1 cellular context compared by ENCODE assay signal in the genomic region with DNA sequence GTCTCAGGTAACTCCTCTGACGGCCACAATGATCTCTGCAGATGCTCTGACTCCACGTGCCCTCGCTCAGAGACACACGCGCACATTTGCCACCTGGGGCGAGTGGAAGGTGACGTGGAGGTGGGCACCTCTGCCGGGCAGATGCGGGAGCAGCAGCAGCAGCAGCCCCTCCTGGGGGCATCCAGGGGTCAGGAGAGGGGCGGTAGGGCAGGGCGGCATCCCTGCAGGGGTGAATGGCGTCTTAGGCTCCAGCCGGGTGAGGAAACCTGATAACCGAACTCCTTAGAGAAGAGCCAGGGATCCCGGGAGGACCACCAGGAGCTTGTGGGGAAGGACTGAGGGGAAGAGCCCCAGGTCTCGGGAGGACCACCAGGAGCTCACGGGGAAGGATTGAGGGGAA.
TF ChIP-seq lines count a peak whose summit lies in the region.

No MANE protein-coding gene starts in this region.

TF ChIP-seq in neural cell, 6 proteins besides CTCF, POLR2A, EP300 and RAD21 (continued from another document):
- TF ChIP-seq, protein P1, sequence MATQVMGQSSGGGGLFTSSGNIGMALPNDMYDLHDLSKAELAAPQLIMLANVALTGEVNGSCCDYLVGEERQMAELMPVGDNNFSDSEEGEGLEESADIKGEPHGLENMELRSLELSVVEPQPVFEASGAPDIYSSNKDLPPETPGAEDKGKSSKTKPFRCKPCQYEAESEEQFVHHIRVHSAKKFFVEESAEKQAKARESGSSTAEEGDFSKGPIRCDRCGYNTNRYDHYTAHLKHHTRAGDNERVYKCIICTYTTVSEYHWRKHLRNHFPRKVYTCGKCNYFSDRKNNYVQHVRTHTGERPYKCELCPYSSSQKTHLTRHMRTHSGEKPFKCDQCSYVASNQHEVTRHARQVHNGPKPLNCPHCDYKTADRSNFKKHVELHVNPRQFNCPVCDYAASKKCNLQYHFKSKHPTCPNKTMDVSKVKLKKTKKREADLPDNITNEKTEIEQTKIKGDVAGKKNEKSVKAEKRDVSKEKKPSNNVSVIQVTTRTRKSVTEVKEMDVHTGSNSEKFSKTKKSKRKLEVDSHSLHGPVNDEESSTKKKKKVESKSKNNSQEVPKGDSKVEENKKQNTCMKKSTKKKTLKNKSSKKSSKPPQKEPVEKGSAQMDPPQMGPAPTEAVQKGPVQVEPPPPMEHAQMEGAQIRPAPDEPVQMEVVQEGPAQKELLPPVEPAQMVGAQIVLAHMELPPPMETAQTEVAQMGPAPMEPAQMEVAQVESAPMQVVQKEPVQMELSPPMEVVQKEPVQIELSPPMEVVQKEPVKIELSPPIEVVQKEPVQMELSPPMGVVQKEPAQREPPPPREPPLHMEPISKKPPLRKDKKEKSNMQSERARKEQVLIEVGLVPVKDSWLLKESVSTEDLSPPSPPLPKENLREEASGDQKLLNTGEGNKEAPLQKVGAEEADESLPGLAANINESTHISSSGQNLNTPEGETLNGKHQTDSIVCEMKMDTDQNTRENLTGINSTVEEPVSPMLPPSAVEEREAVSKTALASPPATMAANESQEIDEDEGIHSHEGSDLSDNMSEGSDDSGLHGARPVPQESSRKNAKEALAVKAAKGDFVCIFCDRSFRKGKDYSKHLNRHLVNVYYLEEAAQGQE (IDR thresholded peaks at IDR 0.05; ENCODE audit: borderline replicate concordance), result no peak
- TF ChIP-seq MXI1 (conservative IDR thresholded peaks at IDR 0.05; ENCODE audit: poor library complexity, severe bottlenecking) (no peak), SMC3 (conservative IDR thresholded peaks at IDR 0.05; ENCODE audit: poor library complexity) (no peak), EZH2 (IDR thresholded peaks at IDR 0.05; ENCODE audit: borderline replicate concordance, insufficient read depth, low read length, poor library complexity, severe bottlenecking) (no peak), TAF1 (IDR thresholded peaks at IDR 0.05; ENCODE audit: low read depth) (no peak)
